Comparison of ENCODE assay signal across 11 cellular contexts in genomic region chrX:155069414-155069813, GRCh38. TPM values are rescaled to one million over a fixed set of nuclear protein-coding genes. Genes with fewer than 3 reads are reported as not detected.
DNase-seq lines count a peak whose midpoint lies in the region; ATAC-seq, FAIRE-seq and TF ChIP-seq lines count a peak whose summit lies in the region.
"Had no signal": no experiment of that assay in that cellular context is flagged by ENCODE, and none has a peak within 500 bp of the region (broad histone marks: within the 10 kb centered on the region; RNA-seq: fewer than 3 reads in every experiment).

No MANE protein-coding gene starts in this region.

- H3K4me1 Mint-ChIP-seq in astrocyte (ENCODE audit: low read depth, unreplicated experiment) = peaks cover 17% of the 10 kb centered on the region

- no peaks in the 10 kb centered on the region for H4K20me1 ChIP-seq in astrocyte (ENCODE audit: insufficient read depth, low read length)

- ATAC-seq in right lobe of liver = no peak
- ATAC-seq in sciatic nerve = no peak
- no peak for ATAC-seq in HG02840 (IDR thresholded peaks at IDR 0.05; ENCODE audit: low FRiP score, unreplicated experiment)

- H3K9ac ChIP-seq in astrocyte (ENCODE audit: low read length) = peak overlapping the region; percentile 90
- H3K9ac ChIP-seq: parathyroid adenoma had no signal

- TF ChIP-seq CTCF in AG04450 (IDR thresholded peaks at IDR 0.05; ENCODE audit: low read depth, low read length) = no peak
- no peak for TF ChIP-seq CTCF in HEK293 (tag by site-specific recombination; IDR thresholded peaks at IDR 0.05)
- TF ChIP-seq CTCF in astrocyte (IDR thresholded peaks at IDR 0.05; ENCODE audit: insufficient read depth, low read depth, low read length) = no peak
- no peak for TF ChIP-seq CTCF in right lobe of liver (IDR thresholded peaks at IDR 0.05)

- H3K4me1 ChIP-seq in HEK293 (ENCODE audit: control insufficient read depth, insufficient read depth, low read length) (no peaks in the 10 kb centered on the region), astrocyte (ENCODE audit: insufficient read depth, low read length) (peaks cover 20% of the 10 kb centered on the region), right lobe of liver (peaks cover 0 to 23% (median 0%) of the 10 kb centered on the region in 4 donors)

- TF ChIP-seq POLR2A in right lobe of liver (IDR thresholded peaks at IDR 0.05) = no peak

- H3K27ac Mint-ChIP-seq in astrocyte (ENCODE audit: unreplicated experiment) = no peak overlapping the region

- intact Hi-C loops in right lobe of liver (cut with DNase I) = no loop called here
- intact Hi-C loops in sciatic nerve (cut with DNase I) = no loop called here

- H2AFZ ChIP-seq in astrocyte (ENCODE audit: low read depth, low read length) = no peak overlapping the region

- H3K27ac ChIP-seq in AG04450 (ENCODE audit: low read depth, low read length) (no peak overlapping the region), HEK293 (ENCODE audit: extremely low read depth, low read depth, low read length) (no peak overlapping the region), astrocyte (ENCODE audit: low read depth, low read length) (no peak overlapping the region), right lobe of liver (peak overlapping the region in 1 of 3 donors; percentile 78)
- H3K27ac ChIP-seq: parathyroid adenoma had no signal

- no peaks in the 10 kb centered on the region for H3K9me3 Mint-ChIP-seq in astrocyte (ENCODE audit: unreplicated experiment)

- no peaks in the 10 kb centered on the region for H3K36me3 Mint-ChIP-seq in astrocyte (ENCODE audit: low read depth, unreplicated experiment)

- no peak for FAIRE-seq in astrocyte (lab: Jason Lieb, UNC)
- FAIRE-seq: frontal cortex had no signal

- CTCF ChIA-PET in AG04450 (lab: Charles Lee) (interaction anchor here (1.4 to 1.8 kb wide), 3 partner anchors 21 to 89 kb away, joined by 3 to 7 read pairs (median 6); no protein-coding TSS in a partner anchor), HEK293 (lab: Yijun Ruan, JAX) (interaction anchor here (1.3 kb wide), 1 partner anchor 17 kb away, joined by 3 read pairs; no protein-coding TSS in a partner anchor)

- WGBS in right lobe of liver (ENCODE audit: insufficient coverage, low coverage, low lambda C conversion rate, missing lambda C conversion rate) = 64% methylated on average over 1 of the region's 1 CpG

- POLR2A ChIA-PET in AG04450 (lab: Yijun Ruan, JAX) = no interaction called here
- POLR2A ChIA-PET in HEK293 (lab: Yijun Ruan, JAX) = interaction anchor here (1.0 kb wide), 1 partner anchor 43 kb away, joined by 3 read pairs; the partner anchor contains the start of gene FUNDC2

- H3K36me3 ChIP-seq in HEK293 (ENCODE audit: control insufficient read depth in 2 of 2, insufficient read depth in 1 of 2, low read length in 2 of 2) (peaks cover 0 to 16% of the 10 kb centered on the region in 2 experiments; a peak in 2 of 3 replicates), astrocyte (ENCODE audit: insufficient read depth, low read length) (no peaks in the 10 kb centered on the region), right lobe of liver (no peaks in the 10 kb centered on the region)

- H3K9me3 ChIP-seq in AG04450 (ENCODE audit: control insufficient read depth, insufficient read depth, low read length) = no peaks in the 10 kb centered on the region; the same call in 1 of the 2 replicates
- no peaks in the 10 kb centered on the region for H3K9me3 ChIP-seq in HEK293 (ENCODE audit: control insufficient read depth, insufficient read depth, low read depth, low read length)
- no peaks in the 10 kb centered on the region for H3K9me3 ChIP-seq in astrocyte (ENCODE audit: insufficient read depth, low read depth, low read length)
- no peaks in the 10 kb centered on the region for H3K9me3 ChIP-seq in right lobe of liver

- H3K4me3 ChIP-seq in AG04450 (ENCODE audit: low read depth, low read length) = peak overlapping the region; percentile 62; the same call in 1 of the 2 replicates
- H3K4me3 ChIP-seq in HEK293 (ENCODE audit: low read depth, low read length) = peak overlapping the region; percentile 55
- peak overlapping the region; percentile 74 for H3K4me3 ChIP-seq in astrocyte (ENCODE audit: insufficient read depth, low read depth, low read length)
- H3K4me3 ChIP-seq in right lobe of liver = peak overlapping the region; percentile 56 to 62 (median 62)

- H3K4me2 ChIP-seq in astrocyte (ENCODE audit: low read length) = peak overlapping the region; percentile 90

- H3K79me2 ChIP-seq in astrocyte (ENCODE audit: insufficient read depth, low read length) = peaks cover 61% of the 10 kb centered on the region

- no peaks in the 10 kb centered on the region for H3K27me3 ChIP-seq in AG04450 (ENCODE audit: control insufficient read depth, insufficient read depth, low read length)
- H3K27me3 ChIP-seq in astrocyte (ENCODE audit: insufficient read depth, low read length) = no peaks in the 10 kb centered on the region
- no peaks in the 10 kb centered on the region for H3K27me3 ChIP-seq in right lobe of liver

- H3K27me3 Mint-ChIP-seq in astrocyte (ENCODE audit: low read depth, unreplicated experiment) = no peaks in the 10 kb centered on the region

- DNase-seq in AG04450 (ENCODE audit: low read depth, low spot score) (no peak), astrocyte (ENCODE audit: low read depth) (no peak), right lobe of liver (no peak), sciatic nerve (ENCODE audit: low spot score) (no peak), NCI-H2171 treated with DMSO at 0.1 percent for 48 hours (lab: John Stamatoyannopoulos, UW) (no peak), GM19240 (ENCODE audit: insufficient read length, low spot score) (no peak)
- DNase-seq: activated CD8-positive, alpha-beta memory T cell treated with anti-CD3 and anti-CD28 coated beads, Interleukin-2, amount 50 U/mL, for 48 hours had no signal

- peak overlapping the region; percentile 90 for H3K4me3 Mint-ChIP-seq in astrocyte (ENCODE audit: unreplicated experiment)

TF ChIP-seq in HEK293, 187 proteins besides CTCF, POLR2A, EP300 and RAD21:
- TF ChIP-seq ZNF768 (tag by site-specific recombination; IDR thresholded peaks at IDR 0.05) (peak; percentile 72; the same call in 1 of the 2 replicates), ZNF580 (tag by site-specific recombination; IDR thresholded peaks at IDR 0.05) (no peak), ZNF664 (tag by site-specific recombination; IDR thresholded peaks at IDR 0.05) (peak; percentile 34; the same call in 1 of the 2 replicates), PRDM1 (tag by site-specific recombination; IDR thresholded peaks at IDR 0.05) (no peak), ZNF658 (tag by site-specific recombination; IDR thresholded peaks at IDR 0.05) (no peak), ZNF626 (tag by site-specific recombination; IDR thresholded peaks at IDR 0.05) (no peak), ZNF585B (tag by site-specific recombination; IDR thresholded peaks at IDR 0.05) (no peak), SP7 (tag by site-specific recombination; IDR thresholded peaks at IDR 0.05) (no peak)

RNA-seq across cellular contexts. Expression of gene CMC4, which starts 1.5 kb away (rescaled TPM):
- polyA plus RNA-seq in AG04450 (2011; rRNA removed) = 9.9 and 10.1 TPM in 2 replicates
- 1.2 and 2.0 TPM in 2 replicates for polyA minus RNA-seq in AG04450 (2011; rRNA and poly(A)+ RNA removed)
- 5.2 TPM in 2 replicates for total RNA-seq in astrocyte
- 10 to 100 TPM in 2 of 6 experiments, 1 to 10 TPM in 4; 3.9 to 12.2 (median 7.6) TPM for total RNA-seq in right lobe of liver
- 3.9 TPM for total RNA-seq in sciatic nerve

RNA-seq across cellular contexts. Expression of gene MTCP1, which starts 1.5 kb away (rescaled TPM):
- 10.5 and 17.4 TPM in 2 replicates for polyA plus RNA-seq in AG04450 (2011; rRNA removed)
- polyA minus RNA-seq in AG04450 (2011; rRNA and poly(A)+ RNA removed) = 1.9 and 3.2 TPM in 2 replicates
- 8.9 and 9.1 TPM in 2 replicates for total RNA-seq in astrocyte
- 10 to 100 TPM in 4 of 6 experiments, 1 to 10 TPM in 1, under 1 TPM in 1; 0.98 to 26.8 (median 16.6) TPM for total RNA-seq in right lobe of liver
- total RNA-seq in sciatic nerve = 22.9 TPM

RNA-seq across cellular contexts. Expression of gene BRCC3, which starts 1.9 kb away (rescaled TPM):
- polyA plus RNA-seq in AG04450 (2011; rRNA removed) = 18.7 and 23.0 TPM in 2 replicates
- polyA minus RNA-seq in AG04450 (2011; rRNA and poly(A)+ RNA removed) = 19.6 and 20.1 TPM in 2 replicates
- total RNA-seq in astrocyte = 21.8 TPM in 2 replicates
- total RNA-seq in right lobe of liver = 10 to 100 TPM; 10.1 to 13.4 (median 10.5) TPM
- 12.3 TPM for total RNA-seq in sciatic nerve

RNA-seq across cellular contexts. Expression of gene FUNDC2, which starts 42.8 kb away (rescaled TPM):
- 83.9 and 93.0 TPM in 2 replicates for polyA plus RNA-seq in AG04450 (2011; rRNA removed)
- 16.6 and 18.2 TPM in 2 replicates for polyA minus RNA-seq in AG04450 (2011; rRNA and poly(A)+ RNA removed)
- total RNA-seq in astrocyte (45.8 and 49.5 TPM in 2 replicates), right lobe of liver (10 to 100 TPM; 24.2 to 70.5 (median 39.7) TPM), sciatic nerve (94.6 TPM)

RNA-seq across cellular contexts. Expression of gene F8, which starts 46.9 kb away (rescaled TPM):
- 1.4 and 1.8 TPM in 2 replicates for polyA plus RNA-seq in AG04450 (2011; rRNA removed)
- polyA minus RNA-seq in AG04450 (2011; rRNA and poly(A)+ RNA removed) = 0.92 and 1.5 TPM in 2 replicates
- 2.5 TPM in 2 replicates for total RNA-seq in astrocyte
- 10 to 100 TPM; 19.4 to 36.2 (median 26.3) TPM for total RNA-seq in right lobe of liver
- total RNA-seq in sciatic nerve = 63.0 TPM
